14 cellular contexts compared by ENCODE assay signal in the genomic region with DNA sequence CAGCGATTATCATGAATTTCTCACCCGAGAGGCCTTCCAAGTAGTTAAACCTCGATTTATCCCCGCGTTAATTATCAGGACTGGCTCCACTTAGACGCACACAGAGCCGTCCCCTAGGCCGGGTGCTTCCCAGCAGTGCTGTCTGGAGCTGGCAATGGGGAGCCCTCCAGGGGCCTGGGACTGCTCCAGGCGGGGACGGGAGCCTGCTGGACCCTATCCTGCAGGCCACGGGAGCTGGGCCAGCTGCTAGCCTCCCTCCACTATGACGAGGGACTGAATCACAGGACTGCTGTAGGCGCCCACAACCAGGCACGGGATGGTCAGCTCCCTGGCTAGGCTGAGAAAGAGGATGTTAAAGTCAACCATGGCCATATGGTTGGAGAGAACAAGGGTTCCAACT.
DNase-seq lines count a peak whose midpoint lies in the region; ATAC-seq and TF ChIP-seq lines count a peak whose summit lies in the region.
"Had no signal": no experiment of that assay in that cellular context is flagged by ENCODE, and none has a peak within 500 bp of the region (broad histone marks: within the 10 kb centered on the region; RNA-seq: fewer than 3 reads in every experiment).

No MANE protein-coding gene starts in this region.

- ATAC-seq in GM21515 (IDR thresholded peaks at IDR 0.05; ENCODE audit: unreplicated experiment): no peak
- ATAC-seq: activated naive CD8-positive, alpha-beta T cell treated with anti-CD3 and anti-CD28 coated beads, Interleukin-2, amount 50 U/mL, for 24 hours; GM12878 had no signal

- DNase-seq in AG09319 (ENCODE audit: extremely low read depth, low read depth) (peak; percentile 44), MV-4-11 (lab: John Stamatoyannopoulos, UW) (peak; percentile 5), fibroblast of gingiva (ENCODE audit: low read depth) (peak; percentile 93), neuronal stem cell (ENCODE audit: low spot score) (no peak), NCI-H2081 treated with DMSO at 0.1 percent for 48 hours (lab: John Stamatoyannopoulos, UW) (no peak)
- no peak for DNase-seq in activated naive CD4-positive, alpha-beta T cell treated with anti-CD3 and anti-CD28 coated beads, Interleukin-2, amount 10 ng/mL, durations not matched to agents 7 days and 5 days
- DNase-seq in activated T-cell treated with anti-CD3 and anti-CD28 coated beads, Interleukin-2, amount 50 U/mL, for 48 hours: no peak
- DNase-seq: activated CD4-positive, alpha-beta T cell treated with anti-CD3 and anti-CD28 coated beads, Interleukin-2, amount 50 U/mL, for 48 hours; activated naive CD8-positive, alpha-beta T cell treated with anti-CD3 and anti-CD28 coated beads, Interleukin-2, amount 50 U/mL, for 24 hours; stimulated activated CD8-positive, alpha-beta memory T cell treated with anti-CD3 and anti-CD28 coated beads, Interleukin-4, amount 100 ng/mL, for 48 hours had no signal

- no peak overlapping the region for H3K4me2 ChIP-seq in neuronal stem cell (ENCODE audit: insufficient read depth, low read length, poor library complexity, severe bottlenecking)
- H3K4me2 ChIP-seq: smooth muscle cell had no signal

- H2BK5ac ChIP-seq in neuronal stem cell (ENCODE audit: low read length): no peak overlapping the region

- peaks cover 0 to 2% of the 10 kb centered on the region in 2 donors for H3K4me1 ChIP-seq in neuronal stem cell (ENCODE audit: control insufficient read depth in 2 of 2, insufficient read depth in 1 of 2, low read depth in 1 of 2, low read length in 2 of 2)

- no peaks in the 10 kb centered on the region for H3K79me1 ChIP-seq in neuronal stem cell (ENCODE audit: low read depth, low read length)

- H4K8ac ChIP-seq in neuronal stem cell (ENCODE audit: low read depth, low read length): no peak overlapping the region

- CTCF ChIA-PET in activated naive CD4-positive, alpha-beta T cell treated with anti-CD3 and anti-CD28 coated beads, Interleukin-2, amount 10 ng/mL, durations not matched to agents 7 days and 5 days (lab: Charles Lee): no interaction called here

- peaks cover 13% of the 10 kb centered on the region for H3K36me3 Mint-ChIP-seq in activated naive CD4-positive, alpha-beta T cell treated with anti-CD3 and anti-CD28 coated beads, Interleukin-2, amount 10 ng/mL, durations not matched to agents 7 days and 5 days

- no peaks in the 10 kb centered on the region for H3K9me3 Mint-ChIP-seq in activated naive CD4-positive, alpha-beta T cell treated with anti-CD3 and anti-CD28 coated beads, Interleukin-2, amount 10 ng/mL, durations not matched to agents 7 days and 5 days
- H3K9me3 Mint-ChIP-seq: activated naive CD8-positive, alpha-beta T cell treated with anti-CD3 and anti-CD28 coated beads, Interleukin-2, amount 50 U/mL, for 24 hours; IgD-negative memory B cell had no signal

- H2AFZ ChIP-seq in neuronal stem cell (ENCODE audit: low read length): no peak overlapping the region

- H3K27me3 Mint-ChIP-seq in activated naive CD4-positive, alpha-beta T cell treated with anti-CD3 and anti-CD28 coated beads, Interleukin-2, amount 10 ng/mL, durations not matched to agents 7 days and 5 days: no peaks in the 10 kb centered on the region
- H3K27me3 Mint-ChIP-seq: activated naive CD8-positive, alpha-beta T cell treated with anti-CD3 and anti-CD28 coated beads, Interleukin-2, amount 50 U/mL, for 24 hours; IgD-negative memory B cell had no signal

- no peak overlapping the region for H3K4ac ChIP-seq in neuronal stem cell (ENCODE audit: low read length)

- no peak overlapping the region for H2AK5ac ChIP-seq in neuronal stem cell (ENCODE audit: low read depth, low read length)

- H3K27ac ChIP-seq in neuronal stem cell (replicated peaks; ENCODE audit: low read length): no peak overlapping the region

- H3K4me1 Mint-ChIP-seq in activated naive CD4-positive, alpha-beta T cell treated with anti-CD3 and anti-CD28 coated beads, Interleukin-2, amount 10 ng/mL, durations not matched to agents 7 days and 5 days: peaks cover 9% of the 10 kb centered on the region
- H3K4me1 Mint-ChIP-seq: activated naive CD8-positive, alpha-beta T cell treated with anti-CD3 and anti-CD28 coated beads, Interleukin-2, amount 50 U/mL, for 24 hours; IgD-negative memory B cell had no signal

- no peak overlapping the region for H3K4me3 ChIP-seq in neuronal stem cell (ENCODE audit: low read length in 2 of 2)
- H3K4me3 ChIP-seq: GM12878, smooth muscle cell had no signal

- H3K4me3 Mint-ChIP-seq in activated naive CD4-positive, alpha-beta T cell treated with anti-CD3 and anti-CD28 coated beads, Interleukin-2, amount 10 ng/mL, durations not matched to agents 7 days and 5 days: no peak overlapping the region
- H3K4me3 Mint-ChIP-seq: activated naive CD8-positive, alpha-beta T cell treated with anti-CD3 and anti-CD28 coated beads, Interleukin-2, amount 50 U/mL, for 24 hours; IgD-negative memory B cell had no signal

- TF ChIP-seq CTCF in AG09319 (IDR thresholded peaks at IDR 0.05; ENCODE audit: low read depth, low read length): no peak

- peak overlapping the region; percentile 25 for H3K23ac ChIP-seq in neuronal stem cell (ENCODE audit: low read depth, low read length, poor library complexity)

- H3K27ac Mint-ChIP-seq in activated naive CD4-positive, alpha-beta T cell treated with anti-CD3 and anti-CD28 coated beads, Interleukin-2, amount 10 ng/mL, durations not matched to agents 7 days and 5 days: no peak overlapping the region
- H3K27ac Mint-ChIP-seq: activated naive CD8-positive, alpha-beta T cell treated with anti-CD3 and anti-CD28 coated beads, Interleukin-2, amount 50 U/mL, for 24 hours; IgD-negative memory B cell had no signal

- H3K9me3 ChIP-seq in neuronal stem cell (replicated peaks in 1 of 2; ENCODE audit: control insufficient read depth in 2 of 2, insufficient read depth in 1 of 2, low read depth in 1 of 2, low read length in 2 of 2): no peaks in the 10 kb centered on the region

- H3K14ac ChIP-seq in neuronal stem cell (ENCODE audit: low read length): no peak overlapping the region

- WGBS in neuronal stem cell (ENCODE audit: extremely low coverage in 2 of 2, insufficient read length in 2 of 2, insufficient replicate concordance in 1 of 2), 2 donors: no CpG with 5 or more reads among the region's 14 CpGs

- no peak overlapping the region for H2BK15ac ChIP-seq in neuronal stem cell (ENCODE audit: low read length)

- no peaks in the 10 kb centered on the region for H3K27me3 ChIP-seq in neuronal stem cell (ENCODE audit: control insufficient read depth in 3 of 3, insufficient read depth in 3 of 3, low read depth in 1 of 3, low read length in 3 of 3)

- peaks cover 5 to 14% of the 10 kb centered on the region in 2 donors for H3K36me3 ChIP-seq in neuronal stem cell (replicated peaks in 1 of 2; ENCODE audit: control insufficient read depth in 2 of 2, insufficient read depth in 2 of 2, low read length in 2 of 2)

- H2BK12ac ChIP-seq in neuronal stem cell (ENCODE audit: low read length): no peak overlapping the region

- no peak overlapping the region for H4K91ac ChIP-seq in neuronal stem cell (ENCODE audit: low read depth, low read length, poor library complexity)

- peak overlapping the region; percentile 31 for H3K18ac ChIP-seq in neuronal stem cell (ENCODE audit: low read length)

- H3K9ac ChIP-seq in neuronal stem cell (ENCODE audit: low read depth, low read length, poor library complexity): no peak overlapping the region

- H2BK120ac ChIP-seq in neuronal stem cell (ENCODE audit: low read depth, low read length): no peak overlapping the region

Comparison
In these comparisons a context has a peak if more than half of its experiments do, and no peak if none do; other contexts are left out.
1. DNase-seq: peak in AG09319 (single experiment), MV-4-11 (single experiment) and fibroblast of gingiva (single experiment); none in neuronal stem cell (single experiment), NCI-H2081 treated with DMSO at 0.1 percent for 48 hours (single experiment), activated naive CD4-positive, alpha-beta T cell treated with anti-CD3 and anti-CD28 coated beads, Interleukin-2, amount 10 ng/mL, durations not matched to agents 7 days and 5 days (single experiment) and activated T-cell treated with anti-CD3 and anti-CD28 coated beads, Interleukin-2, amount 50 U/mL, for 48 hours (0 of 2).